9 cellular contexts compared by ENCODE assay signal in the genomic region with DNA sequence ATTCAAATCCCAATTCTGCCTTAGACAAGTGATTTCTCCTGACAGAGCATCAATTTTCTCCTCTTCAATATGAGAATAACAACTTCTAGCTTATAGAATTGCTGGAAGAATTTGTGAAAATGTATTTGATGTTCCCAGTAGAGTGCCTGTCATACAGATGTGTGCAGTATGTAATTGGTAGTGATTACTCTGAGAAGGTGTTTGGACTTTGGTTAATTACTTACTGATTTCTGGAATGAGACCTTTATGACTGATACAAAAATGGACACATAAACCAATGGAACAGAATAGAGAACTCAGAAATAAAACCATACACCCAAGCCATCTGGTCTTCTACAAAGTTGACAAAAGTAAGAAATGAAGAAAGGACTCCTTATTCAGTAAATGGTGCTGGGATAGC.
"Had no signal": no experiment of that assay in that cellular context is flagged by ENCODE, and none has a peak within 500 bp of the region (broad histone marks: within the 10 kb centered on the region; RNA-seq: fewer than 3 reads in every experiment).

No MANE protein-coding gene starts in this region.

- H3K36me3 ChIP-seq: HAP-1 had no signal

- H3K4me3 ChIP-seq: GM23248, GM23338, HAP-1 had no signal

- DNase-seq: GOT3, H7, H9, HCEC 1CT had no signal

- H3K27ac ChIP-seq: GM23248 had no signal

- FAIRE-seq: H1 had no signal

- H3K9ac ChIP-seq: GM23248 had no signal

- ATAC-seq: GM23338, HCT116 had no signal
